ENCODE assay signal across 19 cellular contexts in genomic region chr1:205162301-205162700, GRCh38. TPM values are rescaled to one million over a fixed set of nuclear protein-coding genes. Genes with fewer than 3 reads are reported as not detected.
A peak's percentile ranks its signal among the peaks of the same experiment; 100 is the strongest.
DNase-seq lines count a peak whose midpoint lies in the region; ATAC-seq, FAIRE-seq and TF ChIP-seq lines count a peak whose summit lies in the region.
"Had no signal": no experiment of that assay in that cellular context is flagged by ENCODE, and none has a peak within 500 bp of the region (broad histone marks: within the 10 kb centered on the region; RNA-seq: fewer than 3 reads in every experiment).

No MANE protein-coding gene starts in this region.

- intact Hi-C loops in kidney (cut with DNase I), result no loop called here

- H3K27me3 ChIP-seq in osteoblast (ENCODE audit: insufficient read depth, low read length), result no peaks in the 10 kb centered on the region

- peaks cover 3% of the 10 kb centered on the region for H4K20me1 ChIP-seq in osteoblast (ENCODE audit: insufficient read depth, low read length)

- H3K36me3 ChIP-seq in SK-N-MC (ENCODE audit: insufficient read depth, low read length) (no peaks in the 10 kb centered on the region; the same call in 1 of the 2 replicates), osteoblast (ENCODE audit: insufficient read depth, low read length) (peaks cover 65% of the 10 kb centered on the region), kidney (ENCODE audit: control insufficient read depth in 1 of 2, insufficient read depth in 2 of 2, low read length in 2 of 2) (peaks cover 19 to 44% of the 10 kb centered on the region in 2 donors)

- H3K4me2 ChIP-seq in osteoblast (ENCODE audit: insufficient read depth, low read length), result no peak overlapping the region
- H3K4me2 ChIP-seq: PC-9 had no signal

- H3K4me1 ChIP-seq in osteoblast (ENCODE audit: insufficient read depth, low read length) (no peaks in the 10 kb centered on the region), kidney (ENCODE audit: control insufficient read depth in 1 of 2, insufficient read depth in 1 of 2, low read depth in 1 of 2, low read length in 2 of 2) (no peaks in the 10 kb centered on the region)

- TF ChIP-seq CTCF in osteoblast (IDR thresholded peaks at IDR 0.05; ENCODE audit: extremely low read depth, low read depth, low read length) (no peak), kidney (IDR thresholded peaks at IDR 0.05; ENCODE audit: borderline replicate concordance, extremely low read depth, insufficient read depth) (no peak)

- no peak overlapping the region for H2AFZ ChIP-seq in osteoblast (ENCODE audit: low read length)
- H2AFZ ChIP-seq: PC-9 had no signal

- peaks cover 8% of the 10 kb centered on the region for H3K79me2 ChIP-seq in osteoblast (ENCODE audit: insufficient read depth, low read length)

- H3K9me3 ChIP-seq in SK-N-MC (ENCODE audit: low read depth, low read length), result no peaks in the 10 kb centered on the region
- no peaks in the 10 kb centered on the region for H3K9me3 ChIP-seq in osteoblast (ENCODE audit: low read depth, low read length)
- no peaks in the 10 kb centered on the region for H3K9me3 ChIP-seq in kidney (ENCODE audit: control insufficient read depth in 1 of 2, low read length in 2 of 2)

- H3K27ac ChIP-seq in SK-N-MC (peak overlapping the region; percentile 61), osteoblast (ENCODE audit: low read depth, low read length) (peak overlapping the region; percentile 15), kidney (ENCODE audit: low read depth in 2 of 2, low read length in 2 of 2) (no peak overlapping the region)
- H3K27ac ChIP-seq: HL-60, PC-9 had no signal

- no peak overlapping the region for H3K9ac ChIP-seq in SK-N-MC (ENCODE audit: insufficient read length)
- no peak overlapping the region for H3K9ac ChIP-seq in kidney (ENCODE audit: low read length in 2 of 2)

- DNase-seq in AG20443 (ENCODE audit: low spot score) (peak; percentile 25), SK-N-MC (ENCODE audit: low read depth, low spot score) (no peak), epidermal melanocyte (ENCODE audit: insufficient read length, low spot score) (peak; percentile 79), osteoblast (ENCODE audit: insufficient read length, low spot score, missing footprints) (no peak), kidney (no peak)
- DNase-seq in activated effector memory CD4-positive, alpha-beta T cell treated with anti-CD3 and anti-CD28 coated beads, Interleukin-2, amount 50 U/mL, for 16 hours, result no peak
- DNase-seq in stimulated activated CD4-positive, alpha-beta T cell treated with anti-CD3 and anti-CD28 coated beads, Interleukin-4, amount 100 ng/mL, for 1 hour, result no peak
- DNase-seq: AML-193, Calu3, GDM1, HCEC 1CT, NCI-H1694, NCI-H446 treated with DMSO at 0.1 percent for 48 hours, NCI-H748 treated with DMSO at 0.1 percent for 48 hours, PC-9 had no signal

- H3K4me3 ChIP-seq in SK-N-MC, result no peak overlapping the region
- H3K4me3 ChIP-seq in osteoblast (ENCODE audit: insufficient read depth, low read length), result no peak overlapping the region
- no peak overlapping the region for H3K4me3 ChIP-seq in kidney (ENCODE audit: low read length in 2 of 2)
- H3K4me3 ChIP-seq: K562, PC-9 had no signal

- no peak for ATAC-seq in GM19035 (IDR thresholded peaks at IDR 0.05; ENCODE audit: unreplicated experiment)
- ATAC-seq: K562 had no signal

- no peak for FAIRE-seq in kidney (lab: Jason Lieb, UNC)
- FAIRE-seq: A204.1, K562 had no signal

RNA-seq across cellular contexts. Expression of gene RBBP5, which starts 40.5 kb away (rescaled TPM):
- total RNA-seq in osteoblast, result 16.5 and 19.5 TPM in 2 replicates
- total RNA-seq in kidney, result 18.2 TPM
- polyA plus RNA-seq in kidney (ENCODE audit: insufficient read depth, low read depth, low replicate concordance), result 6.8 TPM

RNA-seq across cellular contexts. Expression of gene DSTYK, which starts 49.2 kb away (rescaled TPM):
- total RNA-seq in osteoblast (16.5 and 18.1 TPM in 2 replicates), kidney (17.8 TPM)
- polyA plus RNA-seq in kidney (ENCODE audit: insufficient read depth, low read depth, low replicate concordance), result 5.6 TPM

Comparison
In these comparisons a context has a peak if more than half of its experiments do, and no peak if none do; other contexts are left out.
1. DNase-seq: peak in AG20443 (single experiment) and epidermal melanocyte (single experiment); none in SK-N-MC (single experiment), osteoblast (single experiment), activated effector memory CD4-positive, alpha-beta T cell treated with anti-CD3 and anti-CD28 coated beads, Interleukin-2, amount 50 U/mL, for 16 hours (single experiment), kidney (single experiment) and stimulated activated CD4-positive, alpha-beta T cell treated with anti-CD3 and anti-CD28 coated beads, Interleukin-4, amount 100 ng/mL, for 1 hour (single experiment).
2. H3K27ac ChIP-seq: peak in SK-N-MC (single experiment) and osteoblast (single experiment); none in kidney (0 of 2).